ENCODE assay signal across 8 cellular contexts in the genomic region with DNA sequence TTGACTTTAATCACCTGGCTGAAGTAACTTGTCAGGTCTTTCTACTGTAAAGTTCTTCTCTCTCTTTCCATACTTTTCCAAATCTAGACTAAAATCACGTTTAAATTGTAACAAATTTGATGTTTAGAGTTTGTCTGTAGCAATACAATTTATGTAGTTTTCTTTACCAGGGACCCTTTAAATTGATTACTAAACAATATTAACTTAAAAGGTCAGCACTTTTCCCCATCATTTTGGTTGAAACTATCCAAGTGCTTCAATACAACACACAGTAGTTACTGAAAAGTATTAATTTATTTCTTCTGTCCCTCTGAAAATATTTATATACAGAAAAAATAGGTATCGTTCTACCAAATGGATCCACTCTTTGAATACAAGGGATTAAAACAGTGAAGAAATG.
"Had no signal": no experiment of that assay in that cellular context is flagged by ENCODE, and none has a peak within 500 bp of the region (broad histone marks: within the 10 kb centered on the region; RNA-seq: fewer than 3 reads in every experiment).

No MANE protein-coding gene starts in this region.

- H3K4me3 ChIP-seq: GM12878 had no signal

- DNase-seq: GDM1, GF-D8 had no signal

- ATAC-seq: GM12878 had no signal

- FAIRE-seq: G401.6, GM12878, GM12891, GM12892, GM18507, GM19239 had no signal
